8 cellular contexts compared by ENCODE assay signal in genomic region chr2:69582582-69583176, GRCh38.
DNase-seq lines count a peak whose midpoint lies in the region; ATAC-seq and TF ChIP-seq lines count a peak whose summit lies in the region.

No MANE protein-coding gene starts in this region.

- H3K36me3 ChIP-seq in BLaER1 treated with 17β-estradiol and CSF1 and Interleukin-3, amounts not matched to agents 10 nM and 100 nM, result peaks cover 0 to 22% (median 12%) of the 10 kb centered on the region in 11 experiments; a peak in 6 of 22 replicates
- H3K36me3 ChIP-seq in lower lobe of right lung, result no peaks in the 10 kb centered on the region

- peaks cover 0 to 7% (median 0%) of the 10 kb centered on the region in 11 experiments; a peak in 1 of 22 replicates for H3K9me3 ChIP-seq in BLaER1 treated with 17β-estradiol and CSF1 and Interleukin-3, amounts not matched to agents 10 nM and 100 nM (replicated peaks in 1 of 11)
- H3K9me3 ChIP-seq in lower lobe of right lung, result no peaks in the 10 kb centered on the region

- peak; percentile 28 for ATAC-seq in HG02759 (IDR thresholded peaks at IDR 0.05; ENCODE audit: unreplicated experiment)
- ATAC-seq in lower lobe of right lung, result peak; percentile 29 to 33
- no peak for ATAC-seq in GM19395 (IDR thresholded peaks at IDR 0.05; ENCODE audit: unreplicated experiment)
- no peak for ATAC-seq in esophagus mucosa

- H3K9ac ChIP-seq in BLaER1 treated with 17β-estradiol and CSF1 and Interleukin-3, amounts not matched to agents 10 nM and 100 nM, result peak overlapping the region; percentile 10 to 64 (median 39); a peak in 17 of 22 replicates

- TF ChIP-seq CTCF in lower lobe of right lung (IDR thresholded peaks at IDR 0.05), result no peak

- peak overlapping the region; percentile 71 to 96 (median 79) for H3K4me2 ChIP-seq in BLaER1 treated with 17β-estradiol and CSF1 and Interleukin-3, amounts not matched to agents 10 nM and 100 nM

- DNase-seq in amniotic epithelial cell (ENCODE audit: low read depth), result peak; percentile 62
- DNase-seq in lower lobe of right lung, result no peak
- no peak for DNase-seq in NCI-H187 (lab: John Stamatoyannopoulos, UW)
- no peak for DNase-seq in NCI-H510A (lab: John Stamatoyannopoulos, UW)

- no peaks in the 10 kb centered on the region for H3K27me3 ChIP-seq in BLaER1 treated with 17β-estradiol and CSF1 and Interleukin-3, amounts not matched to agents 10 nM and 100 nM
- H3K27me3 ChIP-seq in lower lobe of right lung (ENCODE audit: low read depth), result no peaks in the 10 kb centered on the region

- peaks cover 43 to 92% (median 67%) of the 10 kb centered on the region in 10 experiments for H3K4me1 ChIP-seq in BLaER1 treated with 17β-estradiol and CSF1 and Interleukin-3, amounts not matched to agents 10 nM and 100 nM
- H3K4me1 ChIP-seq in lower lobe of right lung, result peaks cover 52% of the 10 kb centered on the region

- H3K4me3 ChIP-seq in BLaER1 treated with 17β-estradiol and CSF1 and Interleukin-3, amounts not matched to agents 10 nM and 100 nM, result peak overlapping the region in 8 of 10 experiments; percentile 1 to 54 (median 22); a peak in 11 of 20 replicates
- no peak overlapping the region for H3K4me3 ChIP-seq in lower lobe of right lung

- H4K20me1 ChIP-seq in BLaER1 treated with 17β-estradiol and CSF1 and Interleukin-3, amounts not matched to agents 10 nM and 100 nM, result peaks cover 0 to 98% (median 1%) of the 10 kb centered on the region in 11 experiments; a peak in 13 of 22 replicates

- H3K27ac ChIP-seq in BLaER1 treated with 17β-estradiol and CSF1 and Interleukin-3, amounts not matched to agents 10 nM and 100 nM, result peak overlapping the region; percentile 45 to 71 (median 64); a peak in 21 of 22 replicates
- H3K27ac ChIP-seq in lower lobe of right lung, result no peak overlapping the region

- intact Hi-C loops in lower lobe of right lung (cut with DNase I), result no loop called here

Comparison
In these comparisons a context has a peak if more than half of its experiments do, and no peak if none do; other contexts are left out.
1. ATAC-seq: peak in HG02759 (single experiment) and lower lobe of right lung (2 of 2); none in GM19395 (single experiment) and esophagus mucosa (single experiment).